Comparison of ENCODE assay signal across 15 cellular contexts in genomic region chr18:23683671-23684070, GRCh38. TPM values are rescaled to one million over a fixed set of nuclear protein-coding genes. Genes with fewer than 3 reads are reported as not detected.
DNase-seq lines count a peak whose midpoint lies in the region; ATAC-seq and TF ChIP-seq lines count a peak whose summit lies in the region.
"Had no signal": no experiment of that assay in that cellular context is flagged by ENCODE, and none has a peak within 500 bp of the region (broad histone marks: within the 10 kb centered on the region; RNA-seq: fewer than 3 reads in every experiment).

No MANE protein-coding gene starts in this region.

- H3K27ac Mint-ChIP-seq in GM23338: no peak overlapping the region
- H3K27ac Mint-ChIP-seq: activated T-cell treated with anti-CD3 and anti-CD28 coated beads, Interleukin-2, amount 50 U/mL, for 24 hours; CD8-positive, alpha-beta T cell; immature natural killer cell; progenitor cell of endocrine pancreas had no signal

- H3K9ac ChIP-seq in PC-3 (ENCODE audit: low read length): peak overlapping the region; percentile 66

- no peak overlapping the region for H3K4me3 Mint-ChIP-seq in GM23338
- H3K4me3 Mint-ChIP-seq: activated T-cell treated with anti-CD3 and anti-CD28 coated beads, Interleukin-2, amount 50 U/mL, for 24 hours; CD8-positive, alpha-beta T cell; immature natural killer cell had no signal

- no TSS peak for BruUV-seq in PC-3 (replicated peaks; lab: Mats Ljungman, UMichigan)

- no peak for ATAC-seq in GM23338
- ATAC-seq in PC-3: peak; percentile 9; the same call in 1 of the 2 replicates
- ATAC-seq: CD8-positive, alpha-beta T cell; HepG2 had no signal

- peaks cover 1% of the 10 kb centered on the region; the same call in 1 of the 3 replicates for H3K4me1 Mint-ChIP-seq in GM23338
- H3K4me1 Mint-ChIP-seq: immature natural killer cell had no signal

- intact Hi-C loops in PC-3 (cut with micrococcal nuclease) (loop anchor here (1.0 to 2.0 kb wide), 2 partner anchors 15 to 56 kb away; no protein-coding TSS in a partner anchor), thyroid gland (cut with DNase I) (no loop called here)

- in situ Hi-C loops in HAP-1 (cut with MboI; ENCODE audit: low sequenced_read_pairs): no loop called here

- WGBS in thyroid gland, 2 donors: 21% methylated on average over 3 of the region's 3 CpGs

- no peaks in the 10 kb centered on the region for H4K20me1 ChIP-seq in GM23338 (replicated peaks; ENCODE audit: insufficient read depth)
- no peaks in the 10 kb centered on the region for H4K20me1 ChIP-seq in PC-3 (ENCODE audit: low read length)

- TF ChIP-seq POLR2A in thyroid gland (IDR thresholded peaks at IDR 0.05): no peak

- CTCF ChIA-PET in PC-3 (lab: Charles Lee): no interaction called here

- H2AFZ ChIP-seq in GM23338: peak overlapping the region; percentile 23; the same call in 1 of the 2 replicates
- H2AFZ ChIP-seq in PC-3 (ENCODE audit: low read length): no peak overlapping the region

- H3K9me3 Mint-ChIP-seq in GM23338: no peaks in the 10 kb centered on the region
- H3K9me3 Mint-ChIP-seq: activated T-cell treated with anti-CD3 and anti-CD28 coated beads, Interleukin-2, amount 50 U/mL, for 24 hours; CD8-positive, alpha-beta T cell; immature natural killer cell had no signal

- H3F3A ChIP-seq in GM23338 (replicated peaks; ENCODE audit: low read depth) (0 out of 2 replicates have a peak, but pooled peaks cover 4% of the 10 kb centered on the region), PC-3 (ENCODE audit: low read length, unreplicated experiment) (no peaks in the 10 kb centered on the region)

- H3K79me2 ChIP-seq in GM23338 (replicated peaks; ENCODE audit: insufficient read depth): no peaks in the 10 kb centered on the region
- peaks cover 9% of the 10 kb centered on the region for H3K79me2 ChIP-seq in PC-3 (ENCODE audit: low read length)

- H3K4me2 ChIP-seq in GM23338 (no peak overlapping the region), PC-3 (ENCODE audit: low read length) (peak overlapping the region; percentile 65; the same call in 1 of the 2 replicates)

- peaks cover 18% of the 10 kb centered on the region for H3K27me3 ChIP-seq in GM23338 (ENCODE audit: insufficient read depth)
- no peaks in the 10 kb centered on the region for H3K27me3 ChIP-seq in PC-3 (ENCODE audit: low read length)
- no peaks in the 10 kb centered on the region for H3K27me3 ChIP-seq in thyroid gland
- H3K27me3 ChIP-seq in HAP-1 (ENCODE audit: low read depth): peaks cover 23% of the 10 kb centered on the region

- peaks cover 5% of the 10 kb centered on the region; the same call in 1 of the 2 replicates for H3K9me2 ChIP-seq in GM23338 (ENCODE audit: insufficient read depth)
- no peaks in the 10 kb centered on the region for H3K9me2 ChIP-seq in PC-3 (replicated peaks; ENCODE audit: low read length)

- no peak for TF ChIP-seq CTCF in GM23338 (conservative IDR thresholded peaks at IDR 0.05; ENCODE audit: low read depth in 2 of 2)
- no peak for TF ChIP-seq CTCF in PC-3 (conservative IDR thresholded peaks at IDR 0.05; ENCODE audit: low read depth, low read length)
- TF ChIP-seq CTCF in fibroblast of pulmonary artery (IDR thresholded peaks at IDR 0.05; ENCODE audit: low read length, missing control alignments): no peak
- TF ChIP-seq CTCF in thyroid gland (IDR thresholded peaks at IDR 0.05): no peak

- H3K36me3 ChIP-seq in GM23338 (ENCODE audit: insufficient read depth): no peaks in the 10 kb centered on the region
- H3K36me3 ChIP-seq in PC-3 (ENCODE audit: low read depth, low read length): no peaks in the 10 kb centered on the region
- no peaks in the 10 kb centered on the region for H3K36me3 ChIP-seq in thyroid gland
- H3K36me3 ChIP-seq in HAP-1 (replicated peaks): no peaks in the 10 kb centered on the region

- H3K36me3 Mint-ChIP-seq in GM23338 (ENCODE audit: low read depth): no peaks in the 10 kb centered on the region
- H3K36me3 Mint-ChIP-seq: CD8-positive, alpha-beta T cell; immature natural killer cell had no signal

- POLR2A ChIA-PET in PC-3 (lab: Charles Lee; ENCODE audit: unreplicated experiment): no interaction called here

- H3K4me1 ChIP-seq in GM23338 (ENCODE audit: insufficient read depth) (peaks cover 3% of the 10 kb centered on the region; the same call in 1 of the 2 replicates), PC-3 (ENCODE audit: insufficient read depth, low read length) (peaks cover 35% of the 10 kb centered on the region), thyroid gland (peaks cover 0 to under 1% of the 10 kb centered on the region in 2 donors), HAP-1 (no peaks in the 10 kb centered on the region)

- H3K9me3 ChIP-seq in PC-3 (ENCODE audit: low read length): no peaks in the 10 kb centered on the region
- H3K9me3 ChIP-seq in thyroid gland: no peaks in the 10 kb centered on the region
- no peaks in the 10 kb centered on the region for H3K9me3 ChIP-seq in HAP-1

- H3K27ac ChIP-seq in GM23338 (ENCODE audit: low read depth) (no peak overlapping the region), PC-3 (ENCODE audit: low read length) (peak overlapping the region; percentile 92), thyroid gland (no peak overlapping the region)

- DNase-seq in GM23338 (ENCODE audit: low spot score): no peak
- DNase-seq in PC-3: peak; percentile 78
- peak; percentile 25 for DNase-seq in fibroblast of pulmonary artery (ENCODE audit: low read depth)
- DNase-seq in thyroid gland: peak; percentile 24 to 32
- DNase-seq in HAP-1 (ENCODE audit: low spot score in 2 of 2): no peak
- DNase-seq in SKM-1 (lab: John Stamatoyannopoulos, UW; ENCODE audit: unreplicated experiment): no peak
- no peak for DNase-seq in COR-L47 (lab: John Stamatoyannopoulos, UW)
- DNase-seq: activated CD4-positive, alpha-beta T cell treated with anti-CD3 and anti-CD28 coated beads for 1 hour; activated T-cell treated with anti-CD3 and anti-CD28 coated beads, Interleukin-2, amount 50 U/mL, for 24 hours; caudate nucleus; CD8-positive, alpha-beta T cell; immature natural killer cell; NCI-H2081 treated with DMSO at 0.1 percent for 48 hours had no signal

- H3K4me3 ChIP-seq in GM23338 (no peak overlapping the region), PC-3 (ENCODE audit: low read length) (no peak overlapping the region), fibroblast of pulmonary artery (replicated peaks; ENCODE audit: low read depth, low read length) (no peak overlapping the region), thyroid gland (replicated peaks in 1 of 3) (no peak overlapping the region), HAP-1 (no peak overlapping the region)

- peaks cover 9% of the 10 kb centered on the region for H3K27me3 Mint-ChIP-seq in GM23338 (ENCODE audit: insufficient read depth, low read depth, poor library complexity)

TF ChIP-seq in GM23338, 12 proteins besides CTCF, POLR2A, EP300 and RAD21 (continues in another document):
- TF ChIP-seq JUNB (IDR thresholded peaks at IDR 0.05; ENCODE audit: unreplicated experiment) (no peak), EZH2 (IDR thresholded peaks at IDR 0.05; ENCODE audit: low read depth, unreplicated experiment) (no peak), CREB1 (CRISPR knock-in tag; IDR thresholded peaks at IDR 0.05; ENCODE audit: low read depth) (no peak), EZH2phosphoT487 (IDR thresholded peaks at IDR 0.05; ENCODE audit: unreplicated experiment) (no peak), NANOG (IDR thresholded peaks at IDR 0.05; ENCODE audit: borderline replicate concordance) (no peak), ZNF114 (CRISPR knock-in tag; IDR thresholded peaks at IDR 0.05) (no peak), ZNF331 (CRISPR knock-in tag; IDR thresholded peaks at IDR 0.05; ENCODE audit: low read depth) (no peak)

RNA-seq across cellular contexts. Expression of gene LAMA3, which starts 5.6 kb away (rescaled TPM):
- total RNA-seq in GM23338 (2014; rRNA removed; shearing (Covaris generic)): 2.6 and 4.9 TPM in 2 replicates
- polyA plus RNA-seq in GM23338 (2016; fragmentation: Nextera tagmentation; extraction: Ambion mirVana): 3.3 and 3.9 TPM in 2 replicates
- total RNA-seq in PC-3 (2014; rRNA removed): 217 and 224 TPM in 2 replicates
- total RNA-seq in thyroid gland: 10 to 100 TPM in 1 of 4 donors, 1 to 10 TPM in 3; 7.5 to 12.1 (median 8.9) TPM
- total RNA-seq: CD8-positive, alpha-beta T cell had no signal
- polyA plus RNA-seq: immature natural killer cell had no signal

RNA-seq across cellular contexts. Expression of gene ANKRD29, which starts 21.0 kb away (rescaled TPM):
- 6.6 and 16.9 TPM in 2 replicates for total RNA-seq in GM23338 (2014; rRNA removed; shearing (Covaris generic))
- 36.6 and 38.2 TPM in 2 replicates for polyA plus RNA-seq in GM23338 (2016; fragmentation: Nextera tagmentation; extraction: Ambion mirVana)
- 31.0 and 31.4 TPM in 2 replicates for total RNA-seq in PC-3 (2014; rRNA removed)
- 1 to 10 TPM; 3.4 to 6.1 (median 4.5) TPM for total RNA-seq in thyroid gland
- total RNA-seq: CD8-positive, alpha-beta T cell; HepG2 had no signal
- polyA plus RNA-seq: HepG2 had no signal

Comparison
In these comparisons a context has a peak if more than half of its experiments do, and no peak if none do; other contexts are left out.
1. DNase-seq: peak in PC-3 (single experiment), fibroblast of pulmonary artery (single experiment) and thyroid gland (2 of 2); none in GM23338 (single experiment), HAP-1 (0 of 2), SKM-1 (single experiment) and COR-L47 (single experiment).
2. RNA of gene LAMA3, which starts 5.6 kb away (total RNA-seq): 217 to 224 TPM in PC-3; 7.5 to 12.1 TPM in thyroid gland and 2.6 to 4.9 TPM in GM23338; every median in the first group is over 10 times any median in the second.